In genomic region chr1:2644591-2645101, GRCh38 we compare ENCODE assay signal across 19 cellular contexts. TPM values are rescaled to one million over a fixed set of nuclear protein-coding genes. Genes with fewer than 3 reads are reported as not detected.
DNase-seq lines count a peak whose midpoint lies in the region; ATAC-seq, FAIRE-seq and TF ChIP-seq lines count a peak whose summit lies in the region.
"Had no signal": no experiment of that assay in that cellular context is flagged by ENCODE, and none has a peak within 500 bp of the region (broad histone marks: within the 10 kb centered on the region; RNA-seq: fewer than 3 reads in every experiment).

No MANE protein-coding gene starts in this region.

- POLR2A ChIA-PET in CD8-positive, alpha-beta T cell (lab: Charles Lee): interaction anchor here (0.7 to 1.7 kb wide), 2 partner anchors 83 to 89 kb away, joined by 3 to 6 read pairs; partner anchors contain the start of gene TNFRSF14

- H4K20me1 ChIP-seq in osteoblast (ENCODE audit: insufficient read depth, low read length): no peaks in the 10 kb centered on the region

- H3K9me3 Mint-ChIP-seq in CD8-positive, alpha-beta T cell: peaks cover 11% of the 10 kb centered on the region
- H3K9me3 Mint-ChIP-seq in glutamatergic neuron (ENCODE audit: unreplicated experiment): peaks cover 5% of the 10 kb centered on the region

- no peak overlapping the region for H3K27ac ChIP-seq in osteoblast (ENCODE audit: low read depth, low read length)
- H3K27ac ChIP-seq in CD8-positive, alpha-beta T cell (ENCODE audit: low read depth, low read length): no peak overlapping the region
- H3K27ac ChIP-seq: HL-60 had no signal

- H3K4me1 ChIP-seq in osteoblast (ENCODE audit: insufficient read depth, low read length): peaks cover 6% of the 10 kb centered on the region
- H3K4me1 ChIP-seq in CD8-positive, alpha-beta T cell (ENCODE audit: insufficient read depth, low read length): peaks cover 17% of the 10 kb centered on the region

- H3K27me3 Mint-ChIP-seq in CD8-positive, alpha-beta T cell (ENCODE audit: low read depth): no peaks in the 10 kb centered on the region
- H3K27me3 Mint-ChIP-seq in glutamatergic neuron (ENCODE audit: unreplicated experiment): peaks cover 4% of the 10 kb centered on the region
- H3K27me3 Mint-ChIP-seq: CD4-positive, CD25-positive, alpha-beta regulatory T cell had no signal

- H3K9me3 ChIP-seq in osteoblast (ENCODE audit: low read depth, low read length): peaks cover 2% of the 10 kb centered on the region
- H3K9me3 ChIP-seq in CD8-positive, alpha-beta T cell (ENCODE audit: low read length): peaks cover 10% of the 10 kb centered on the region

- no peak for FAIRE-seq in H54 (lab: Jason Lieb, UNC)
- FAIRE-seq: D721Med, K562 had no signal

- ATAC-seq in Right ventricle myocardium superior (ENCODE audit: poor library complexity): no peak
- no peak for ATAC-seq in CD8-positive, alpha-beta T cell
- ATAC-seq: K562 had no signal

- intact Hi-C loops in cardiac septum (cut with DNase I): loop anchor here (5.0 to 10.0 kb wide), 3 partner anchors 57 to 447 kb away; partner anchors contain the start of genes PANK4 and PRXL2B
- intact Hi-C loops in Right ventricle myocardium superior (cut with DNase I): no loop called here
- intact Hi-C loops in CD8-positive, alpha-beta T cell (cut with DNase I, micrococcal nuclease): loop anchor here (5.0 to 10.0 kb wide), 4 partner anchors 198 to 720 kb away; no protein-coding TSS in a partner anchor

- no peaks in the 10 kb centered on the region for H3K36me3 ChIP-seq in osteoblast (ENCODE audit: insufficient read depth, low read length)
- H3K36me3 ChIP-seq in CD8-positive, alpha-beta T cell (ENCODE audit: insufficient read depth, low read length): no peaks in the 10 kb centered on the region

- H3K36me3 Mint-ChIP-seq in CD8-positive, alpha-beta T cell: no peaks in the 10 kb centered on the region
- peaks cover 6% of the 10 kb centered on the region for H3K36me3 Mint-ChIP-seq in glutamatergic neuron (ENCODE audit: unreplicated experiment)

- no peak overlapping the region for H2AFZ ChIP-seq in osteoblast (ENCODE audit: low read length)

- no peak overlapping the region for H3K27ac Mint-ChIP-seq in CD8-positive, alpha-beta T cell
- H3K27ac Mint-ChIP-seq in glutamatergic neuron (ENCODE audit: unreplicated experiment): no peak overlapping the region

- no peaks in the 10 kb centered on the region for H3K27me3 ChIP-seq in osteoblast (ENCODE audit: insufficient read depth, low read length)
- no peaks in the 10 kb centered on the region for H3K27me3 ChIP-seq in CD8-positive, alpha-beta T cell (ENCODE audit: insufficient read depth, low read length)

- CTCF ChIA-PET in CD8-positive, alpha-beta T cell (lab: Charles Lee): interaction anchor here (1.3 kb wide), 1 partner anchor 97 kb away, joined by 5 read pairs; no protein-coding TSS in a partner anchor

- no peak for TF ChIP-seq POLR2A in H54 (IDR thresholded peaks at IDR 0.05; ENCODE audit: low read depth, low read length)

- H3K4me2 ChIP-seq in osteoblast (ENCODE audit: insufficient read depth, low read length): no peak overlapping the region

- DNase-seq in cardiac septum (ENCODE audit: low spot score) (peak; percentile 41), Right ventricle myocardium superior (no peak), osteoblast (ENCODE audit: insufficient read length, low spot score, missing footprints) (peak; percentile 57), H54 (ENCODE audit: insufficient read length, low spot score) (no peak), glutamatergic neuron (no peak)
- peak; percentile 46 for DNase-seq in activated CD8-positive, alpha-beta memory T cell treated with anti-CD3 and anti-CD28 coated beads, Interleukin-2, amount 50 U/mL, for 48 hours
- DNase-seq in CD8-positive, alpha-beta T cell: no peak
- DNase-seq: CD4-positive, CD25-positive, alpha-beta regulatory T cell; DND-41; GDM1; NCI-H146; NCI-H2107; NCI-H226; NCI-H526; OCI-M1 had no signal

- peaks cover 11% of the 10 kb centered on the region for H3K4me1 Mint-ChIP-seq in CD8-positive, alpha-beta T cell (ENCODE audit: low read depth)
- no peaks in the 10 kb centered on the region for H3K4me1 Mint-ChIP-seq in glutamatergic neuron (ENCODE audit: low read depth, unreplicated experiment)

- H3K4me3 Mint-ChIP-seq in CD8-positive, alpha-beta T cell: no peak overlapping the region
- no peak overlapping the region for H3K4me3 Mint-ChIP-seq in glutamatergic neuron (ENCODE audit: unreplicated experiment)

- no peak overlapping the region for H3K4me3 ChIP-seq in osteoblast (ENCODE audit: insufficient read depth, low read length)
- no peak overlapping the region for H3K4me3 ChIP-seq in CD8-positive, alpha-beta T cell (ENCODE audit: low read depth, low read length)
- H3K4me3 ChIP-seq: K562 had no signal

- peaks cover 8% of the 10 kb centered on the region for H3K79me2 ChIP-seq in osteoblast (ENCODE audit: insufficient read depth, low read length)

- TF ChIP-seq CTCF in osteoblast (IDR thresholded peaks at IDR 0.05; ENCODE audit: extremely low read depth, low read depth, low read length) (no peak), glutamatergic neuron (IDR thresholded peaks at IDR 0.05; ENCODE audit: partially characterized antibody, unreplicated experiment) (no peak)
- no peak for TF ChIP-seq CTCF in CD8-positive, alpha-beta T cell (IDR thresholded peaks at IDR 0.05)

RNA-seq across cellular contexts. Expression of gene MMEL1, which starts 11.8 kb away (rescaled TPM):
- total RNA-seq in cardiac septum: not detected
- 0.48 TPM for total RNA-seq in Right ventricle myocardium superior
- under 0.01 TPM in 1 of 2 replicates, not detected in the other for total RNA-seq in osteoblast
- 1 to 10 TPM; 1.4 TPM for total RNA-seq in CD8-positive, alpha-beta T cell
- 4.0 TPM for total RNA-seq in glutamatergic neuron (ENCODE audit: unreplicated experiment)
- total RNA-seq: A673, K562 had no signal

RNA-seq across cellular contexts. Expression of gene PRXL2B, which starts 58.1 kb away (rescaled TPM):
- 3.4 TPM for total RNA-seq in cardiac septum
- total RNA-seq in Right ventricle myocardium superior: 9.8 TPM
- total RNA-seq in osteoblast: 8.0 and 9.4 TPM in 2 replicates
- 10 to 100 TPM; 13.5 to 15.9 TPM for total RNA-seq in CD8-positive, alpha-beta T cell
- total RNA-seq in glutamatergic neuron (ENCODE audit: unreplicated experiment): 46.1 TPM

Comparison
In these comparisons a context has a peak if more than half of its experiments do, and no peak if none do; other contexts are left out.
1. DNase-seq: peak in cardiac septum (single experiment), activated CD8-positive, alpha-beta memory T cell treated with anti-CD3 and anti-CD28 coated beads, Interleukin-2, amount 50 U/mL, for 48 hours (single experiment) and osteoblast (single experiment); none in Right ventricle myocardium superior (single experiment), CD8-positive, alpha-beta T cell (0 of 7), H54 (single experiment) and glutamatergic neuron (single experiment).